Comparison of ENCODE assay signal across 14 cellular contexts in the genomic region with DNA sequence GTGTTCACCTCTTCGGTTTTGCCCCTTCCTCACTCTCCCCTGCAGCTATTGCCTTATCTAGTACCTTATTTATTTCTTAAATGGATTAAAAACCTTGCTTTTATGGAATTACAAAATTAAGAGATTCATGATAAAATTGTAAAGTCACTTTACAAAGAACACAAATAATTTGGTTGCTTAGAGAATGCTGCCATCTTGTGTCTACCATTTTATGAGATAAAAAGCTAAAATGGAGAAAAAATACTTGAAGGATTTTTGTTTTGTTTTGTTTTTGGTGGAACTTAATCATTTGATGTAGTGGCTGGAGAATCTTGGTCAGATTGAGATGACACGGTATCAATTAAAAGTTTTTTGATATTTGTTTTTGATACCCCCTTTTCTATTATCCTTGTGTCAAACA.
DNase-seq lines count a peak whose midpoint lies in the region; ATAC-seq and TF ChIP-seq lines count a peak whose summit lies in the region.
"Had no signal": no experiment of that assay in that cellular context is flagged by ENCODE, and none has a peak within 500 bp of the region (broad histone marks: within the 10 kb centered on the region; RNA-seq: fewer than 3 reads in every experiment).

No MANE protein-coding gene starts in this region.

- H3K9me2 ChIP-seq in neural cell (ENCODE audit: insufficient read depth, low read length): no peaks in the 10 kb centered on the region

- TF ChIP-seq RAD21 in neural cell (conservative IDR thresholded peaks at IDR 0.05): peak; percentile 56

- H3K27ac Mint-ChIP-seq in chondrocyte (ENCODE audit: unreplicated experiment): no peak overlapping the region
- H3K27ac Mint-ChIP-seq: activated naive CD8-positive, alpha-beta T cell had no signal

- no peak for TF ChIP-seq EP300 in neural cell (conservative IDR thresholded peaks at IDR 0.05; ENCODE audit: poor library complexity, severe bottlenecking)

- H3K9me3 ChIP-seq in neural cell (ENCODE audit: low read length): no peaks in the 10 kb centered on the region
- H3K9me3 ChIP-seq: prostate gland had no signal

- H3K4me2 ChIP-seq in neural cell (ENCODE audit: low read length): no peak overlapping the region

- peaks cover 17% of the 10 kb centered on the region for H3K36me3 ChIP-seq in neural cell (ENCODE audit: insufficient read depth, low read length)
- H3K36me3 ChIP-seq: prostate gland had no signal

- TF ChIP-seq POLR2A in NB4 (IDR thresholded peaks at IDR 0.05; ENCODE audit: extremely low read depth, insufficient read length): no peak

- peaks cover 7% of the 10 kb centered on the region for H3K36me3 Mint-ChIP-seq in chondrocyte (ENCODE audit: low read depth)

- H3K79me2 ChIP-seq in neural cell (replicated peaks; ENCODE audit: insufficient read depth, low read length): peaks cover 2% of the 10 kb centered on the region

- no peak overlapping the region for H3K4me3 ChIP-seq in NB4 (ENCODE audit: low read depth, low read length)
- no peak overlapping the region for H3K4me3 ChIP-seq in neural cell (ENCODE audit: low read length)
- H3K4me3 ChIP-seq: prostate gland had no signal

- no peaks in the 10 kb centered on the region for H3K27me3 ChIP-seq in neural cell (ENCODE audit: insufficient read depth, low read depth, low read length)

- no peak overlapping the region for H3K27ac ChIP-seq in neural cell (ENCODE audit: low read length)
- H3K27ac ChIP-seq: prostate gland had no signal

- H3K4me1 Mint-ChIP-seq in chondrocyte (ENCODE audit: low read depth): peaks cover 8% of the 10 kb centered on the region

- H3K9me3 Mint-ChIP-seq in chondrocyte (ENCODE audit: low read depth): no peaks in the 10 kb centered on the region

- ATAC-seq in GM18907 (IDR thresholded peaks at IDR 0.05; ENCODE audit: unreplicated experiment): no peak

- TF ChIP-seq CTCF in NB4 (IDR thresholded peaks at IDR 0.05; ENCODE audit: low read depth, low read length) (no peak), chondrocyte (IDR thresholded peaks at IDR 0.05) (peak; percentile 74), neural cell (IDR thresholded peaks at IDR 0.05; ENCODE audit: poor library complexity, severe bottlenecking) (peak; percentile 51)

- DNase-seq in EL: peak; percentile 2
- DNase-seq in NB4 (ENCODE audit: low read depth): peak; percentile 12
- DNase-seq in chondrocyte (ENCODE audit: low spot score): no peak
- DNase-seq in occipital lobe (lab: John Stamatoyannopoulos, UW): no peak
- no peak for DNase-seq in SHP77 treated with DMSO at 0.1 percent for 48 hours (lab: John Stamatoyannopoulos, UW)
- DNase-seq: Calu3, GOT3, head of caudate nucleus, NCI-H2081, T1000 had no signal

- H3F3A ChIP-seq in neural cell (ENCODE audit: insufficient read depth, low read length, poor library complexity, severe bottlenecking): no peaks in the 10 kb centered on the region

- H3K9ac ChIP-seq in neural cell (ENCODE audit: low read length): no peak overlapping the region

- H3K27me3 Mint-ChIP-seq in chondrocyte (ENCODE audit: low read depth): no peaks in the 10 kb centered on the region
- H3K27me3 Mint-ChIP-seq: activated naive CD8-positive, alpha-beta T cell had no signal

- no peak overlapping the region for H2AFZ ChIP-seq in neural cell (ENCODE audit: low read depth, low read length)

- H3K4me3 Mint-ChIP-seq in chondrocyte (ENCODE audit: unreplicated experiment): no peak overlapping the region
- H3K4me3 Mint-ChIP-seq: activated naive CD8-positive, alpha-beta T cell had no signal

- no peaks in the 10 kb centered on the region for H4K20me1 ChIP-seq in neural cell (ENCODE audit: insufficient read depth)

TF ChIP-seq in neural cell, 6 proteins besides CTCF, POLR2A, EP300 and RAD21:
- TF ChIP-seq, protein P1, sequence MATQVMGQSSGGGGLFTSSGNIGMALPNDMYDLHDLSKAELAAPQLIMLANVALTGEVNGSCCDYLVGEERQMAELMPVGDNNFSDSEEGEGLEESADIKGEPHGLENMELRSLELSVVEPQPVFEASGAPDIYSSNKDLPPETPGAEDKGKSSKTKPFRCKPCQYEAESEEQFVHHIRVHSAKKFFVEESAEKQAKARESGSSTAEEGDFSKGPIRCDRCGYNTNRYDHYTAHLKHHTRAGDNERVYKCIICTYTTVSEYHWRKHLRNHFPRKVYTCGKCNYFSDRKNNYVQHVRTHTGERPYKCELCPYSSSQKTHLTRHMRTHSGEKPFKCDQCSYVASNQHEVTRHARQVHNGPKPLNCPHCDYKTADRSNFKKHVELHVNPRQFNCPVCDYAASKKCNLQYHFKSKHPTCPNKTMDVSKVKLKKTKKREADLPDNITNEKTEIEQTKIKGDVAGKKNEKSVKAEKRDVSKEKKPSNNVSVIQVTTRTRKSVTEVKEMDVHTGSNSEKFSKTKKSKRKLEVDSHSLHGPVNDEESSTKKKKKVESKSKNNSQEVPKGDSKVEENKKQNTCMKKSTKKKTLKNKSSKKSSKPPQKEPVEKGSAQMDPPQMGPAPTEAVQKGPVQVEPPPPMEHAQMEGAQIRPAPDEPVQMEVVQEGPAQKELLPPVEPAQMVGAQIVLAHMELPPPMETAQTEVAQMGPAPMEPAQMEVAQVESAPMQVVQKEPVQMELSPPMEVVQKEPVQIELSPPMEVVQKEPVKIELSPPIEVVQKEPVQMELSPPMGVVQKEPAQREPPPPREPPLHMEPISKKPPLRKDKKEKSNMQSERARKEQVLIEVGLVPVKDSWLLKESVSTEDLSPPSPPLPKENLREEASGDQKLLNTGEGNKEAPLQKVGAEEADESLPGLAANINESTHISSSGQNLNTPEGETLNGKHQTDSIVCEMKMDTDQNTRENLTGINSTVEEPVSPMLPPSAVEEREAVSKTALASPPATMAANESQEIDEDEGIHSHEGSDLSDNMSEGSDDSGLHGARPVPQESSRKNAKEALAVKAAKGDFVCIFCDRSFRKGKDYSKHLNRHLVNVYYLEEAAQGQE (IDR thresholded peaks at IDR 0.05; ENCODE audit: borderline replicate concordance): no peak
- peak; percentile 60 for TF ChIP-seq SMC3 (conservative IDR thresholded peaks at IDR 0.05; ENCODE audit: poor library complexity)

Comparison
In these comparisons a context has a peak if more than half of its experiments do, and no peak if none do; other contexts are left out.
1. DNase-seq: peak in EL (single experiment) and NB4 (single experiment); none in chondrocyte (single experiment), occipital lobe (single experiment) and SHP77 treated with DMSO at 0.1 percent for 48 hours (single experiment).